In genomic region chr1:26493267-26493666, GRCh38 we compare ENCODE assay signal across 19 cellular contexts. TPM values are rescaled to one million over a fixed set of nuclear protein-coding genes. Genes with fewer than 3 reads are reported as not detected.
DNase-seq lines count a peak whose midpoint lies in the region; FAIRE-seq and TF ChIP-seq lines count a peak whose summit lies in the region.
"Had no signal": no experiment of that assay in that cellular context is flagged by ENCODE, and none has a peak within 500 bp of the region (broad histone marks: within the 10 kb centered on the region; RNA-seq: fewer than 3 reads in every experiment).

No MANE protein-coding gene starts in this region.

- no peak for TF ChIP-seq POLR2A in GM12891 (IDR thresholded peaks at IDR 0.05; ENCODE audit: low read depth, low read length)

- no peaks in the 10 kb centered on the region for H3K79me1 ChIP-seq in trophoblast cell (ENCODE audit: low read length)

- H3K79me2 ChIP-seq in OCI-LY3 (ENCODE audit: low read length) (no peaks in the 10 kb centered on the region), trophoblast cell (ENCODE audit: control insufficient read depth, insufficient read depth, low read length, poor library complexity) (no peaks in the 10 kb centered on the region)

- H4K91ac ChIP-seq in trophoblast cell (ENCODE audit: low read depth, low read length), result peak overlapping the region; percentile 53

- H2AFZ ChIP-seq in OCI-LY3 (ENCODE audit: low read depth, low read length) (no peak overlapping the region), trophoblast cell (ENCODE audit: insufficient read depth, low read length, poor library complexity) (no peak overlapping the region)

- TF ChIP-seq CTCF in OCI-LY3 (IDR thresholded peaks at IDR 0.05; ENCODE audit: low read depth, low read length) (no peak), WERI-Rb-1 (IDR thresholded peaks at IDR 0.05; ENCODE audit: low read depth, low read length) (no peak)

- peak overlapping the region; percentile 12; the same call in 1 of the 2 replicates for H3K9ac ChIP-seq in OCI-LY3 (ENCODE audit: low read length)
- H3K9ac ChIP-seq in trophoblast cell (ENCODE audit: low read length), result no peak overlapping the region

- no peaks in the 10 kb centered on the region for H4K20me1 ChIP-seq in OCI-LY3 (ENCODE audit: insufficient read depth, low read length)

- no peak for FAIRE-seq in GM12891 (lab: Jason Lieb, UNC)
- peak; percentile 89 for FAIRE-seq in GM19239 (lab: Jason Lieb, UNC)
- FAIRE-seq: A549, D721Med had no signal

- H3K9me3 ChIP-seq in OCI-LY3 (ENCODE audit: insufficient read depth, low read length) (no peaks in the 10 kb centered on the region), trophoblast cell (ENCODE audit: insufficient read depth, low read depth, low read length) (no peaks in the 10 kb centered on the region), WERI-Rb-1 (ENCODE audit: severe bottlenecking) (no peaks in the 10 kb centered on the region)
- H3K9me3 ChIP-seq: A549, BE2C had no signal

- H3K4me1 ChIP-seq in OCI-LY3 (ENCODE audit: low read length) (peaks cover 23% of the 10 kb centered on the region), trophoblast cell (ENCODE audit: control insufficient read depth in 1 of 2, insufficient read depth in 2 of 2, low read length in 2 of 2) (no peaks in the 10 kb centered on the region)
- H3K4me1 ChIP-seq: A549, BE2C had no signal

- no peak overlapping the region for H3K23ac ChIP-seq in trophoblast cell (ENCODE audit: low read length)

- no peak overlapping the region for H2AK5ac ChIP-seq in trophoblast cell (ENCODE audit: low read length)

- H4K8ac ChIP-seq in trophoblast cell (ENCODE audit: low read depth, low read length), result no peak overlapping the region

- H3K27ac ChIP-seq in OCI-LY3 (ENCODE audit: low read length) (no peak overlapping the region), trophoblast cell (ENCODE audit: low read depth, low read length) (no peak overlapping the region), WERI-Rb-1 (no peak overlapping the region)
- H3K27ac ChIP-seq: A549, HL-60 had no signal

- no peak overlapping the region for H3K4ac ChIP-seq in trophoblast cell (ENCODE audit: low read depth, low read length)

- H2BK12ac ChIP-seq in trophoblast cell (ENCODE audit: low read length), result no peak overlapping the region

- no peak overlapping the region for H3K14ac ChIP-seq in trophoblast cell (ENCODE audit: low read length)

- H3K4me3 ChIP-seq in OCI-LY3 (ENCODE audit: low read length) (peak overlapping the region; percentile 46), trophoblast cell (ENCODE audit: low read depth, low read length) (no peak overlapping the region), WERI-Rb-1 (ENCODE audit: low read depth, low read length) (no peak overlapping the region)
- H3K4me3 ChIP-seq: A549 had no signal

- no peak overlapping the region for H2BK5ac ChIP-seq in trophoblast cell (ENCODE audit: low read depth, low read length, poor library complexity)

- H3K36me3 ChIP-seq in OCI-LY3 (replicated peaks; ENCODE audit: low read depth, low read length), result no peaks in the 10 kb centered on the region
- no peaks in the 10 kb centered on the region for H3K36me3 ChIP-seq in trophoblast cell (ENCODE audit: control insufficient read depth in 1 of 2, insufficient read depth in 2 of 2, low read length in 2 of 2)
- no peaks in the 10 kb centered on the region for H3K36me3 ChIP-seq in WERI-Rb-1
- H3K36me3 ChIP-seq: BE2C had no signal

- H3K27me3 ChIP-seq in OCI-LY3 (ENCODE audit: low read depth, low read length) (no peaks in the 10 kb centered on the region), trophoblast cell (ENCODE audit: insufficient read depth, low read length) (no peaks in the 10 kb centered on the region), WERI-Rb-1 (ENCODE audit: insufficient read depth, low read depth, severe bottlenecking) (no peaks in the 10 kb centered on the region)
- H3K27me3 ChIP-seq: BE2C had no signal

- no peak overlapping the region for H3K18ac ChIP-seq in trophoblast cell (ENCODE audit: low read length)

- WGBS in trophoblast cell (ENCODE audit: extremely low coverage, insufficient coverage, insufficient read length), result no CpG with 5 or more reads among the region's 3 CpGs

- no peak overlapping the region for H4K12ac ChIP-seq in trophoblast cell (ENCODE audit: low read depth, low read length)

- no peak for DNase-seq in GM12891 (ENCODE audit: insufficient read length, low spot score)
- DNase-seq in GM19239 (ENCODE audit: insufficient read length, low spot score), result no peak
- no peak for DNase-seq in trophoblast cell
- DNase-seq in SKM-1 treated with dmso at 0.1 percent for 144 hours (lab: John Stamatoyannopoulos, UW; ENCODE audit: unreplicated experiment), result no peak
- DNase-seq in DMS79 treated with DMSO at 0.1 percent for 48 hours (lab: John Stamatoyannopoulos, UW), result no peak
- no peak for DNase-seq in WERI-Rb-1
- DNase-seq in pons (ENCODE audit: low spot score), result no peak
- DNase-seq: BE2C; CD8-positive, alpha-beta T cell; COR-L47; DMS153; DND-41; GDM1; HCEC 1CT; HFFc6 had no signal

- H2BK120ac ChIP-seq in trophoblast cell (ENCODE audit: insufficient read depth, low read length, poor library complexity), result peak overlapping the region; percentile 18

- peak overlapping the region; percentile 74 for H3K4me2 ChIP-seq in OCI-LY3 (ENCODE audit: low read length)
- no peak overlapping the region for H3K4me2 ChIP-seq in trophoblast cell (ENCODE audit: low read length)
- H3K4me2 ChIP-seq: A549 had no signal

TF ChIP-seq in GM12891, 5 proteins besides CTCF, POLR2A, EP300 and RAD21:
- TF ChIP-seq SPI1 (IDR thresholded peaks at IDR 0.05; ENCODE audit: low read depth, low read length) (peak; percentile 61; the same call in 1 of the 2 replicates), TAF1 (IDR thresholded peaks at IDR 0.05; ENCODE audit: low read depth, low read length) (no peak), POLR2AphosphoS5 (IDR thresholded peaks at IDR 0.05; ENCODE audit: low read depth, low read length) (no peak), PAX5 (IDR thresholded peaks at IDR 0.05; ENCODE audit: insufficient read depth, low read length, severe bottlenecking) (no peak), POU2F2 (IDR thresholded peaks at IDR 0.05; ENCODE audit: low read depth, low read length) (no peak)

RNA-seq across cellular contexts. Expression of gene HMGN2, which starts 21.0 kb away (rescaled TPM):
- 573 TPM for polyA plus RNA-seq in GM12891 (2012; ENCODE audit: low read depth, missing spikeins)
- polyA plus RNA-seq in trophoblast cell (2013), result 468 and 486 TPM in 2 replicates

RNA-seq across cellular contexts. Expression of gene RPS6KA1, which starts 36.3 kb away (rescaled TPM):
- 86.7 TPM for polyA plus RNA-seq in GM12891 (2012; ENCODE audit: low read depth, missing spikeins)
- polyA plus RNA-seq in trophoblast cell (2013), result 45.7 and 48.1 TPM in 2 replicates
